In the genomic region with DNA sequence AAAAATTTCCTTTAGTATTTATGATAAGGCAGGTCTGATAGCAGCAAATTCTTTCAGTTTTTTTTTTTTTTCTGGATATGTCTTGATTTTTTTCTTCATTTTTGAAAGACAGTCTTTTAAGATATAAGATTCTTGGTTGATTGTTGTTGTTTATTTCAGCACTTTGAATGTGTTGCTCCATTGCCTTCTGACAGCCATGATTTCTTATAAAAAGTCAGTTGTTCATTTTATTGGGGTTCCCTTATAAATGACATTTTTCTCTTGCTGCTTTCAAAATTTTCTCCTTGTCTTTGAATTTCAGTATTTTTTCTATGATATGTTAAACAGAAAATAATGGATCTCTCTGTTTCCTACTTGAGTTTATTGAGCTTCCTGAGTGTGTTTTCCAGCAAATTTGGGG, we compare ENCODE assay signal across 40 cellular contexts.
"Had no signal": no experiment of that assay in that cellular context is flagged by ENCODE, and none has a peak within 500 bp of the region (broad histone marks: within the 10 kb centered on the region; RNA-seq: fewer than 3 reads in every experiment).

No MANE protein-coding gene starts in this region.

- H3K27ac Mint-ChIP-seq: activated naive CD4-positive, alpha-beta T cell treated with anti-CD3 and anti-CD28 coated beads for 36 hours; activated naive CD4-positive, alpha-beta T cell treated with anti-CD3 and anti-CD28 coated beads, Interleukin-2, amount 10 ng/mL, durations not matched to agents 7 days and 5 days; activated naive CD4-positive, alpha-beta T cell treated with anti-CD3 and anti-CD28 coated beads, Interleukin-2, amount 50 U/mL, for 24 hours; activated naive CD4-positive, alpha-beta T cell treated with anti-CD3 and anti-CD28 coated beads, Interleukin-2, amount 50 U/mL, for 72 hours; activated naive CD8-positive, alpha-beta T cell; activated naive CD8-positive, alpha-beta T cell treated with anti-CD3 and anti-CD28 coated beads for 36 hours; activated naive CD8-positive, alpha-beta T cell treated with anti-CD3 and anti-CD28 coated beads, Interleukin-2, amount 10 ng/mL, durations not matched to agents 7 days and 5 days; activated naive CD8-positive, alpha-beta T cell treated with anti-CD3 and anti-CD28 coated beads, Interleukin-2, amount 50 U/mL, for 24 hours; activated T-cell treated with anti-CD3 and anti-CD28 coated beads, Interleukin-2, amount 50 U/mL, for 24 hours; activated T-cell treated with anti-CD3 and anti-CD28 coated beads, Interleukin-2, amount 50 U/mL, for 72 hours; activated T-helper 1 cell treated with anti-CD3 and anti-CD28 coated beads, Interleukin-12 subunit alpha, Interleukin-12 subunit beta, Interleukin-2, Interleukin-4 antibody, amounts not matched to agents 30 ng/mL and 10 ng/mL and 1 ng/mL, durations not matched to agents 14 hours and 24 hours and 36 hours; activated T-helper 17 cell treated with anti-CD3 and anti-CD28 coated beads, Interleukin-2, amount 50 U/mL, for 72 hours; activated T-helper 2 cell treated with anti-CD3 and anti-CD28 coated beads, Interferon-gamma antibody, Interleukin-2, Interleukin-4, amounts not matched to agents 10 μg/mL and 5 μg/mL and 100 μg/mL, durations not matched to agents 14 hours and 24 hours and 36 hours; brain had no signal

- H3K27me3 Mint-ChIP-seq: activated naive CD4-positive, alpha-beta T cell treated with anti-CD3 and anti-CD28 coated beads, Interleukin-2, amount 10 ng/mL, durations not matched to agents 7 days and 5 days; activated naive CD4-positive, alpha-beta T cell treated with anti-CD3 and anti-CD28 coated beads, Interleukin-2, amount 50 U/mL, for 24 hours; activated naive CD8-positive, alpha-beta T cell; activated naive CD8-positive, alpha-beta T cell treated with anti-CD3 and anti-CD28 coated beads for 36 hours; activated naive CD8-positive, alpha-beta T cell treated with anti-CD3 and anti-CD28 coated beads, Interleukin-2, amount 50 U/mL, for 24 hours; activated T-cell treated with anti-CD3 and anti-CD28 coated beads, Interleukin-2, amount 50 U/mL, for 24 hours; activated T-helper 17 cell treated with anti-CD3 and anti-CD28 coated beads, Interleukin-2, amount 50 U/mL, for 72 hours; brain; central memory CD8-positive, alpha-beta T cell had no signal

- H3K4me3 ChIP-seq: adrenal gland, ascending aorta, body of pancreas, breast epithelium, cardiac muscle cell had no signal

- H3K4me1 ChIP-seq: adrenal gland, ascending aorta, body of pancreas, breast epithelium had no signal

- DNase-seq: activated effector memory CD4-positive, alpha-beta T cell treated with anti-CD3 and anti-CD28 coated beads, Interleukin-2, amount 50 U/mL, for 16 hours; activated effector memory CD4-positive, alpha-beta T cell treated with Interleukin-2 at 50 U/mL for 16 hours; activated gamma-delta T cell; activated gamma-delta T cell treated with Interleukin-2 at 50 U/mL for 16 hours; activated naive CD4-positive, alpha-beta T cell; activated naive CD4-positive, alpha-beta T cell treated with anti-CD3 and anti-CD28 coated beads for 36 hours; activated naive CD4-positive, alpha-beta T cell treated with anti-CD3 and anti-CD28 coated beads, Interleukin-2, amount 10 ng/mL, durations not matched to agents 7 days and 5 days; activated naive CD4-positive, alpha-beta T cell treated with anti-CD3 and anti-CD28 coated beads, Interleukin-2, amount 50 U/mL, for 16 hours; activated naive CD4-positive, alpha-beta T cell treated with Interleukin-2 at 50 U/mL for 16 hours; activated naive CD8-positive, alpha-beta T cell treated with anti-CD3 and anti-CD28 coated beads for 36 hours; activated naive CD8-positive, alpha-beta T cell treated with anti-CD3 and anti-CD28 coated beads, Interleukin-2, amount 10 ng/mL, durations not matched to agents 7 days and 5 days; activated naive CD8-positive, alpha-beta T cell treated with anti-CD3 and anti-CD28 coated beads, Interleukin-2, amount 50 U/mL, for 24 hours; activated T-cell treated with anti-CD3 and anti-CD28 coated beads, Interleukin-2, amount 50 U/mL, for 1 hour; activated T-cell treated with anti-CD3 and anti-CD28 coated beads, Interleukin-2, amount 50 U/mL, for 24 hours; activated T-cell treated with anti-CD3 and anti-CD28 coated beads, Interleukin-2, amount 50 U/mL, for 4 hours; activated T-cell treated with anti-CD3 and anti-CD28 coated beads, Interleukin-2, amount 50 U/mL, for 48 hours; activated T-cell treated with anti-CD3 and anti-CD28 coated beads, Interleukin-2, amount 50 U/mL, for 72 hours; adrenal gland; amniotic stem cell; amygdala; anterior cingulate cortex; aorta; body of pancreas; brain microvascular endothelial cell; caudate nucleus; central memory CD4-positive, alpha-beta T cell; cerebellar nuclear complex had no signal

- H3K9me3 ChIP-seq: adrenal gland had no signal

- H3K36me3 ChIP-seq: adrenal gland, ascending aorta, brain microvascular endothelial cell, breast epithelium, cardiac muscle cell had no signal

- H3K4me3 Mint-ChIP-seq: activated naive CD4-positive, alpha-beta T cell treated with anti-CD3 and anti-CD28 coated beads for 36 hours; activated naive CD4-positive, alpha-beta T cell treated with anti-CD3 and anti-CD28 coated beads, Interleukin-2, amount 10 ng/mL, durations not matched to agents 7 days and 5 days; activated naive CD4-positive, alpha-beta T cell treated with anti-CD3 and anti-CD28 coated beads, Interleukin-2, amount 50 U/mL, for 24 hours; activated naive CD8-positive, alpha-beta T cell; activated naive CD8-positive, alpha-beta T cell treated with anti-CD3 and anti-CD28 coated beads for 36 hours; activated naive CD8-positive, alpha-beta T cell treated with anti-CD3 and anti-CD28 coated beads, Interleukin-2, amount 10 ng/mL, durations not matched to agents 7 days and 5 days; activated naive CD8-positive, alpha-beta T cell treated with anti-CD3 and anti-CD28 coated beads, Interleukin-2, amount 50 U/mL, for 24 hours; activated T-cell treated with anti-CD3 and anti-CD28 coated beads, Interleukin-2, amount 50 U/mL, for 24 hours; activated T-cell treated with anti-CD3 and anti-CD28 coated beads, Interleukin-2, amount 50 U/mL, for 4 hours; activated T-cell treated with anti-CD3 and anti-CD28 coated beads, Interleukin-2, amount 50 U/mL, for 72 hours; activated T-helper 1 cell treated with anti-CD3 and anti-CD28 coated beads, Interleukin-12 subunit alpha, Interleukin-12 subunit beta, Interleukin-2, Interleukin-4 antibody, amounts not matched to agents 30 ng/mL and 10 ng/mL and 1 ng/mL, durations not matched to agents 14 hours and 24 hours and 36 hours; activated T-helper 17 cell treated with anti-CD3 and anti-CD28 coated beads, Interleukin-2, amount 50 U/mL, for 72 hours; brain; central memory CD8-positive, alpha-beta T cell had no signal

- FAIRE-seq: astrocyte, bronchial epithelial cell had no signal

- ATAC-seq: activated naive CD4-positive, alpha-beta T cell treated with anti-CD3 and anti-CD28 coated beads, Interleukin-2, amount 50 U/mL, for 72 hours; activated naive CD8-positive, alpha-beta T cell treated with anti-CD3 and anti-CD28 coated beads, Interleukin-2, amount 50 U/mL, for 24 hours; activated T-cell treated with anti-CD3 and anti-CD28 coated beads, Interleukin-2, amount 50 U/mL, for 4 hours; activated T-cell treated with anti-CD3 and anti-CD28 coated beads, Interleukin-2, amount 50 U/mL, for 72 hours; activated T-helper 17 cell treated with anti-CD3 and anti-CD28 coated beads, Interleukin-2, amount 50 U/mL, for 72 hours; body of pancreas had no signal

- H3K27ac ChIP-seq: adrenal gland, ascending aorta, body of pancreas, brain microvascular endothelial cell, breast epithelium, cardiac muscle cell had no signal

- H3K4me1 Mint-ChIP-seq: activated naive CD4-positive, alpha-beta T cell treated with anti-CD3 and anti-CD28 coated beads, Interleukin-2, amount 10 ng/mL, durations not matched to agents 7 days and 5 days; activated naive CD4-positive, alpha-beta T cell treated with anti-CD3 and anti-CD28 coated beads, Interleukin-2, amount 50 U/mL, for 24 hours; activated naive CD8-positive, alpha-beta T cell treated with anti-CD3 and anti-CD28 coated beads for 36 hours; activated naive CD8-positive, alpha-beta T cell treated with anti-CD3 and anti-CD28 coated beads, Interleukin-2, amount 10 ng/mL, durations not matched to agents 7 days and 5 days; activated naive CD8-positive, alpha-beta T cell treated with anti-CD3 and anti-CD28 coated beads, Interleukin-2, amount 50 U/mL, for 24 hours; activated T-helper 17 cell treated with anti-CD3 and anti-CD28 coated beads, Interleukin-2, amount 50 U/mL, for 72 hours; brain; central memory CD8-positive, alpha-beta T cell had no signal

- H3K27me3 ChIP-seq: adrenal gland, ascending aorta, body of pancreas, brain microvascular endothelial cell, breast epithelium, cardiac muscle cell had no signal

- H3K36me3 Mint-ChIP-seq: activated naive CD4-positive, alpha-beta T cell treated with anti-CD3 and anti-CD28 coated beads, Interleukin-2, amount 10 ng/mL, durations not matched to agents 7 days and 5 days; activated naive CD8-positive, alpha-beta T cell treated with anti-CD3 and anti-CD28 coated beads, Interleukin-2, amount 10 ng/mL, durations not matched to agents 7 days and 5 days had no signal
